In genomic region chr1:150268706-150269403, GRCh38 we compare ENCODE assay signal across 8 cellular contexts. TPM values are rescaled to one million over a fixed set of nuclear protein-coding genes. Genes with fewer than 3 reads are reported as not detected.
DNase-seq lines count a peak whose midpoint lies in the region; ATAC-seq and TF ChIP-seq lines count a peak whose summit lies in the region.

Gene APH1A (minus strand): TSS chr1:150269016. CDS start chr1:150268810, 206 bp downstream.

- H3K4me3 ChIP-seq in mononuclear cell (ENCODE audit: low read length), result peak within 1 kb of the TSS; percentile 74

- H3K9me3 ChIP-seq in mononuclear cell (ENCODE audit: low read depth, low read length), result no peaks in the 10 kb centered on the region

- peaks cover 39% of the 10 kb centered on the region for H3K4me1 ChIP-seq in mononuclear cell (ENCODE audit: insufficient read depth, low read length)

- TF ChIP-seq RAD21 in Ishikawa (IDR thresholded peaks at IDR 0.05; ENCODE audit: low read depth), result no peak

- TF ChIP-seq EP300 in Ishikawa (IDR thresholded peaks at IDR 0.05; ENCODE audit: borderline replicate concordance), result no peak

- ATAC-seq in GM21576 (IDR thresholded peaks at IDR 0.05; ENCODE audit: unreplicated experiment), result peak; percentile 85

- no peaks in the 10 kb centered on the region for H3K27me3 ChIP-seq in mononuclear cell (ENCODE audit: insufficient read depth, low read length)

- DNase-seq in DMS114 treated with DMSO at 0.1 percent for 48 hours (lab: John Stamatoyannopoulos, UW; ENCODE audit: unreplicated experiment) (peak; percentile 99), OCI-M2 (lab: John Stamatoyannopoulos, UW; ENCODE audit: unreplicated experiment) (peak; percentile 81), activated T-cell treated with anti-CD3 and anti-CD28 coated beads for 24 hours (ENCODE audit: low read depth) (peak; percentile 93), epidermal melanocyte (ENCODE audit: insufficient read length, low spot score) (peak; percentile 97)
- DNase-seq in stimulated activated CD8-positive, alpha-beta memory T cell treated with anti-CD3 and anti-CD28 coated beads, Interleukin-2, amount 100 ng/mL, for 48 hours (ENCODE audit: low read depth in 2 of 2), result peak; percentile 90 to 91

TF ChIP-seq in Ishikawa, 13 proteins besides CTCF, POLR2A, EP300 and RAD21:
- TF ChIP-seq TCF12 (IDR thresholded peaks at IDR 0.05; ENCODE audit: low read depth), result no peak
- peak; percentile 19; the same call in 1 of the 2 replicates for TF ChIP-seq CREB1 (IDR thresholded peaks at IDR 0.05; ENCODE audit: low read depth)
- TF ChIP-seq NFIC (IDR thresholded peaks at IDR 0.05), result no peak
- TF ChIP-seq, protein P1, sequence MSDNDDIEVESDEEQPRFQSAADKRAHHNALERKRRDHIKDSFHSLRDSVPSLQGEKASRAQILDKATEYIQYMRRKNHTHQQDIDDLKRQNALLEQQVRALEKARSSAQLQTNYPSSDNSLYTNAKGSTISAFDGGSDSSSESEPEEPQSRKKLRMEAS (IDR thresholded peaks at IDR 0.05), result peak; percentile 58
- TF ChIP-seq TAF1 (IDR thresholded peaks at IDR 0.05; ENCODE audit: low read depth), result peak; percentile 48; the same call in 1 of the 2 replicates
- TF ChIP-seq, protein P2, sequence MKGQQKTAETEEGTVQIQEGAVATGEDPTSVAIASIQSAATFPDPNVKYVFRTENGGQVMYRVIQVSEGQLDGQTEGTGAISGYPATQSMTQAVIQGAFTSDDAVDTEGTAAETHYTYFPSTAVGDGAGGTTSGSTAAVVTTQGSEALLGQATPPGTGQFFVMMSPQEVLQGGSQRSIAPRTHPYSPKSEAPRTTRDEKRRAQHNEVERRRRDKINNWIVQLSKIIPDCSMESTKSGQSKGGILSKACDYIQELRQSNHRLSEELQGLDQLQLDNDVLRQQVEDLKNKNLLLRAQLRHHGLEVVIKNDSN (IDR thresholded peaks at IDR 0.05), result peak; percentile 66
- peak; percentile 46; the same call in 1 of the 2 replicates for TF ChIP-seq YY1 (IDR thresholded peaks at IDR 0.05; ENCODE audit: low read depth)
- TF ChIP-seq EGR1 (IDR thresholded peaks at IDR 0.05), result peak; percentile 47; the same call in 1 of the 2 replicates
- TF ChIP-seq ZBTB7A (IDR thresholded peaks at IDR 0.05; ENCODE audit: low read depth), result peak; percentile 96

RNA-seq across cellular contexts. Expression of gene APH1A, which starts in this region (rescaled TPM):
- 122 TPM for total RNA-seq in mononuclear cell

Comparison
In these comparisons a context has a peak if more than half of its experiments do, and no peak if none do; other contexts are left out.
1. Peak in every context shown above with its lines: DNase-seq, ATAC-seq and H3K4me3 ChIP-seq.